ENCODE assay signal across 8 cellular contexts in the genomic region with DNA sequence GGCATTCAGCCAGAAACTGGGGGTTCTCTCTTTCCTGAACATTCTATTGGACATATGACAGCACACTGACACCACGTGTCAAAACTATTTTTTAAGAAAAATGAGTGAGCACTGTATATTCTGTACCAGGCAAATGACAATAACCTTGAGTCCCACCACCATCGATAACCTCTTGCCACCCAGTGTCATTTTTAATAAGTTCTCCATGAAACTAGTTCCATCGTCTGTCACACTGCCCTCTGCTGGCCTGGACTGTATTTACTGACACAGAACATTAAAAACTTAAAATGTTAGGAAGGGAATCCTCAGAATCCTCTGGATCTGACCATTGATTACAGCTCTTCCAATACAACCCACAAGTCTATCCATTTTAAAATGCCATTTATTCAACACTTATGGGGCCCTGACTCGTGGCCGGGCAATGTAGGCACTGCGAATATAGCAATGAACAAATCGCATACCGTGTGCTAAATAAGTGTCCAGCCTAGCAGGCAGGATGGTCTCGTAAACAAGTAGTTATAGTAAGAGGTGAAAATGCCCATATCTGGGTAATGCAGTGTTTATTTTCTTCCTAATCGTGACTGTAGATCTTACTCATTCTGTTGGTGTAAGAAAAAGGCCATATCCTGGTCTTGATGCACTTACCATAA. TPM values are rescaled to one million over a fixed set of nuclear protein-coding genes. Genes with fewer than 3 reads are reported as not detected.
DNase-seq lines count a peak whose midpoint lies in the region; ATAC-seq, FAIRE-seq and TF ChIP-seq lines count a peak whose summit lies in the region.

No MANE protein-coding gene starts in this region.

- CTCF ChIA-PET in OCI-LY7 (lab: Charles Lee; ENCODE audit: unreplicated experiment), result no interaction called here

- 63 to 69% (median 64%) methylated on average over 10 of the region's 10 CpGs for WGBS in small intestine, 3 donors

- H4K20me1 ChIP-seq in OCI-LY7 (ENCODE audit: insufficient read depth, low read length), result no peaks in the 10 kb centered on the region

- DNase-seq in Ammon's horn (ENCODE audit: low spot score) (peak; percentile 36), GM19238 (ENCODE audit: insufficient read length, low spot score) (peak; percentile 4), OCI-LY7 (ENCODE audit: low spot score) (peak; percentile 39), adipocyte (ENCODE audit: low read depth) (peak; percentile 75), left ventricle myocardium superior (peak; percentile 53), small intestine (peak; percentile 41), T1000 (lab: John Stamatoyannopoulos, UW) (no peak)

- H3K79me2 ChIP-seq in OCI-LY7 (ENCODE audit: insufficient read depth, low read depth, low read length), result no peaks in the 10 kb centered on the region

- no peak overlapping the region for H3K4me2 ChIP-seq in OCI-LY7 (ENCODE audit: low read length)

- H3K9me2 ChIP-seq in OCI-LY7 (ENCODE audit: insufficient read depth, low read length), result no peaks in the 10 kb centered on the region

- H3K4me1 ChIP-seq in OCI-LY7 (ENCODE audit: insufficient read depth, low read length, poor library complexity, severe bottlenecking) (no peaks in the 10 kb centered on the region), adipocyte (ENCODE audit: control insufficient read depth, insufficient read depth, low read length) (no peaks in the 10 kb centered on the region), small intestine (ENCODE audit: control insufficient read depth in 2 of 2, insufficient read depth in 1 of 2, low read depth in 1 of 2, low read length in 1 of 2) (no peaks in the 10 kb centered on the region)

- H3K27ac ChIP-seq in OCI-LY7 (ENCODE audit: low read depth, low read length, poor library complexity, severe bottlenecking), result no peak overlapping the region
- H3K27ac ChIP-seq in small intestine (ENCODE audit: low read depth in 1 of 2, low read length in 1 of 2), result no peak overlapping the region

- intact Hi-C loops in OCI-LY7 (cut with micrococcal nuclease; ENCODE audit: unreplicated experiment) (loop anchor here (2.0 to 10.0 kb wide), 3 partner anchors 194 to 497 kb away; no protein-coding TSS in a partner anchor), left ventricle myocardium superior (cut with micrococcal nuclease) (no loop called here)

- no peak for FAIRE-seq in small intestine (lab: Jason Lieb, UNC)

- no peaks in the 10 kb centered on the region for H3K9me3 ChIP-seq in OCI-LY7 (ENCODE audit: low read length)
- no peaks in the 10 kb centered on the region for H3K9me3 ChIP-seq in adipocyte (ENCODE audit: control insufficient read depth, low read length)
- H3K9me3 ChIP-seq in small intestine (ENCODE audit: control insufficient read depth, low read depth), result no peaks in the 10 kb centered on the region

- no peak overlapping the region for H3K9ac ChIP-seq in adipocyte (ENCODE audit: low read length)

- BruUV-seq in OCI-LY7 (replicated peaks; lab: Mats Ljungman, UMichigan), result no TSS peak

- TF ChIP-seq CTCF in OCI-LY7 (conservative IDR thresholded peaks at IDR 0.05; ENCODE audit: low read length), result peak; percentile 91

- H2AFZ ChIP-seq in OCI-LY7 (ENCODE audit: low read length), result no peak overlapping the region

- no peak overlapping the region for H3K4me3 ChIP-seq in OCI-LY7 (ENCODE audit: low read depth, low read length, poor library complexity, severe bottlenecking)
- H3K4me3 ChIP-seq in adipocyte (ENCODE audit: low read length), result no peak overlapping the region
- H3K4me3 ChIP-seq in small intestine (ENCODE audit: low read depth in 1 of 2, low read length in 2 of 2), result no peak overlapping the region

- POLR2A ChIA-PET in OCI-LY7 (lab: Charles Lee), result interaction anchor here (0.6 kb wide), 1 partner anchor 484 kb away, joined by 3 read pairs; no protein-coding TSS in a partner anchor

- H3K36me3 ChIP-seq in OCI-LY7 (ENCODE audit: insufficient read depth, low read length) (no peaks in the 10 kb centered on the region), adipocyte (ENCODE audit: control insufficient read depth, insufficient read depth, low read length, severe bottlenecking) (no peaks in the 10 kb centered on the region), small intestine (ENCODE audit: control insufficient read depth in 2 of 2, insufficient read depth in 2 of 2, low read length in 2 of 2) (no peaks in the 10 kb centered on the region)

- no peak for ATAC-seq in left ventricle myocardium superior
- no peak for ATAC-seq in HG02981 (IDR thresholded peaks at IDR 0.05; ENCODE audit: unreplicated experiment)

- H3K27me3 ChIP-seq in adipocyte (replicated peaks; ENCODE audit: control insufficient read depth, insufficient read depth, low read length) (no peaks in the 10 kb centered on the region), small intestine (ENCODE audit: control insufficient read depth in 2 of 2, insufficient read depth in 2 of 2, low read length in 2 of 2) (no peaks in the 10 kb centered on the region)

RNA-seq across cellular contexts. Expression of gene CACNB2, which starts 35.9 kb away (rescaled TPM):
- total RNA-seq in OCI-LY7 (2014; rRNA removed; shearing (Covaris generic)), result not detected in 2 replicates
- total RNA-seq in OCI-LY7 (2022) (not detected in 2 replicates), left ventricle myocardium superior (55.9 TPM)
- 1 to 10 TPM in 2 of 3 donors, under 1 TPM in 1; 0.27 to 2.9 (median 1.8) TPM for polyA plus RNA-seq in small intestine

Comparison
In these comparisons a context has a peak if more than half of its experiments do, and no peak if none do; other contexts are left out.
1. RNA of gene CACNB2, which starts 35.9 kb away (total RNA-seq): 55.9 TPM in left ventricle myocardium superior (single experiment); not detected in OCI-LY7; every median in the first group is over 10 times any median in the second.